23 cellular contexts compared by ENCODE assay signal in the genomic region with DNA sequence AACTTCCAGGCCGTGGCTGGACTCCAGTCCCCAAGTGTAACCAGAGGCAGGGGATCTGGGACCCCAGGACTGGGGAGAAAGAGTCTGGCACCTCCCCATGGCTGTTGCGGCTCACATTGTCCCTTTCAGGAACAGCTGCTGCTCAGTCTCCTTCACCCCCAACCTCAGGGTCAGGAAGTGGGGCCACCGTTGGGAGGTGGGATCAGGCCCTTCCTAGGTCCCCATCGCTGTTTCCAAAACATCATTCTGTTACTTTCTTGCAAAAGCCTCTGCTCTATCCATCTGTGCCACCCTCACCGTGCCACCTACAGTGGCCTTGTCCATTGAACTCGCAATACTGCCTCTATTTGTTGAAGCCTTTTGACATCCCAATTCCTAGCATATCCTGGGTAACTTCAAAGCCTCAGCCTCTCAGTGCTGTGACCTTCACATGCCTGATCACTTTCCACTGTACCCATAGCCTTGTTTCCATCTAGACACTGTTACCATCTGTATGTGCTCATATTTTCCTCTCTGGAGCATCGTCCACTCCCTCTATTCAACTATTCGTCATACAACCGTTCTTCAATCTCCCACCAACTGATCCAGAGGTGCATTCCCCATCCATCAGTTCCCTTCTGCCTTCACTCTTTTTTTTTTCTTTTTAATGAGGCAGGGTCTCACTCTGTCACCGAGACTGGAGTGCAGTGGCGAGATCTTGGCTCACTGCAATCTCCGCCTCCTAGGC. TPM values are rescaled to one million over a fixed set of nuclear protein-coding genes. Genes with fewer than 3 reads are reported as not detected.
DNase-seq lines count a peak whose midpoint lies in the region; ATAC-seq and TF ChIP-seq lines count a peak whose summit lies in the region.
"Had no signal": no experiment of that assay in that cellular context is flagged by ENCODE, and none has a peak within 500 bp of the region (broad histone marks: within the 10 kb centered on the region; RNA-seq: fewer than 3 reads in every experiment).

No MANE protein-coding gene starts in this region.

- H3K4me1 ChIP-seq in neuronal stem cell (ENCODE audit: control insufficient read depth in 2 of 2, insufficient read depth in 1 of 2, low read depth in 1 of 2, low read length in 2 of 2) = no peaks in the 10 kb centered on the region
- H3K4me1 ChIP-seq in gastrocnemius medialis = no peaks in the 10 kb centered on the region

- 100% methylated on average over 2 of the region's 12 CpGs; no CpG with 5 or more reads in 1 of the 2 donors for WGBS in neuronal stem cell (ENCODE audit: extremely low coverage in 2 of 2, insufficient read length in 2 of 2, insufficient replicate concordance in 1 of 2), 2 donors

- no peak overlapping the region for H3K9ac ChIP-seq in neuronal stem cell (ENCODE audit: low read depth, low read length, poor library complexity)

- intact Hi-C loops in gastrocnemius medialis (cut with DNase I; ENCODE audit: low total_unique reads) = no loop called here

- no peak overlapping the region for H3K4ac ChIP-seq in neuronal stem cell (ENCODE audit: low read length)

- H2BK12ac ChIP-seq in neuronal stem cell (ENCODE audit: low read length) = no peak overlapping the region

- in situ Hi-C loops in gastrocnemius medialis (cut with MboI; ENCODE audit: low sequenced_read_pairs in 4 of 4) = no loop called here

- H4K8ac ChIP-seq in neuronal stem cell (ENCODE audit: low read depth, low read length) = no peak overlapping the region

- no peak overlapping the region for H2BK5ac ChIP-seq in neuronal stem cell (ENCODE audit: low read length)

- no peaks in the 10 kb centered on the region for H3K79me1 ChIP-seq in neuronal stem cell (ENCODE audit: low read depth, low read length)

- TF ChIP-seq CTCF in gastrocnemius medialis (IDR thresholded peaks at IDR 0.05 in 4 of 5, conservative IDR thresholded peaks at IDR 0.05 in 1 of 5) = no peak

- no peak overlapping the region for H3K4me3 ChIP-seq in neuronal stem cell (ENCODE audit: low read length in 2 of 2)
- H3K4me3 ChIP-seq in gastrocnemius medialis = no peak overlapping the region
- H3K4me3 ChIP-seq: SJCRH30 had no signal

- TF ChIP-seq POLR2A in gastrocnemius medialis (IDR thresholded peaks at IDR 0.05) = no peak

- no peak overlapping the region for H3K14ac ChIP-seq in neuronal stem cell (ENCODE audit: low read length)

- no peaks in the 10 kb centered on the region for H3K9me3 ChIP-seq in neuronal stem cell (replicated peaks in 1 of 2; ENCODE audit: control insufficient read depth in 2 of 2, insufficient read depth in 1 of 2, low read depth in 1 of 2, low read length in 2 of 2)
- no peaks in the 10 kb centered on the region for H3K9me3 ChIP-seq in gastrocnemius medialis
- H3K9me3 ChIP-seq: SJCRH30 had no signal

- no peak overlapping the region for H3K27ac ChIP-seq in neuronal stem cell (replicated peaks; ENCODE audit: low read length)
- H3K27ac ChIP-seq in gastrocnemius medialis = no peak overlapping the region
- H3K27ac ChIP-seq: 22Rv1, SJCRH30 had no signal

- H2BK120ac ChIP-seq in neuronal stem cell (ENCODE audit: low read depth, low read length) = no peak overlapping the region

- no peak for ATAC-seq in gastrocnemius medialis
- ATAC-seq: CD8-positive, alpha-beta T cell; Panc1 had no signal

- H3K4me2 ChIP-seq in neuronal stem cell (ENCODE audit: insufficient read depth, low read length, poor library complexity, severe bottlenecking) = no peak overlapping the region

- no peak overlapping the region for H4K91ac ChIP-seq in neuronal stem cell (ENCODE audit: low read depth, low read length, poor library complexity)

- H3K27me3 ChIP-seq in neuronal stem cell (ENCODE audit: control insufficient read depth in 3 of 3, insufficient read depth in 3 of 3, low read depth in 1 of 3, low read length in 3 of 3) (peaks cover 0 to 42% (median 0%) of the 10 kb centered on the region in 3 experiments), gastrocnemius medialis (peaks cover 0 to 29% (median 11%) of the 10 kb centered on the region in 3 donors)

- peak overlapping the region; percentile 32 for H3K18ac ChIP-seq in neuronal stem cell (ENCODE audit: low read length)

- H2BK15ac ChIP-seq in neuronal stem cell (ENCODE audit: low read length) = no peak overlapping the region

- H3K36me3 ChIP-seq in neuronal stem cell (replicated peaks in 1 of 2; ENCODE audit: control insufficient read depth in 2 of 2, insufficient read depth in 2 of 2, low read length in 2 of 2) = no peaks in the 10 kb centered on the region
- no peaks in the 10 kb centered on the region for H3K36me3 ChIP-seq in gastrocnemius medialis
- H3K36me3 ChIP-seq: SJCRH30 had no signal

- no peak overlapping the region for H2AK5ac ChIP-seq in neuronal stem cell (ENCODE audit: low read depth, low read length)

- DNase-seq in NCI-H2171 treated with DMSO at 0.1 percent for 48 hours (lab: John Stamatoyannopoulos, UW) (peak; percentile 26), NCI-H2171 (lab: John Stamatoyannopoulos, UW) (no peak), HuH-7 (ENCODE audit: low spot score) (peak; percentile 2), neuronal stem cell (ENCODE audit: low spot score) (no peak), epidermal melanocyte (ENCODE audit: insufficient read length, low spot score) (no peak), gastrocnemius medialis (no peak), cerebellar nuclear complex (lab: John Stamatoyannopoulos, UW) (no peak)
- DNase-seq in stimulated activated CD4-positive, alpha-beta T cell treated with anti-CD3 and anti-CD28 coated beads, Interleukin-4, amount 100 ng/mL, for 24 hours = no peak
- DNase-seq: ACHN; AML-193; C1 segment of cervical spinal cord; CD8-positive, alpha-beta T cell; DMS153; HFFc6; KBM-7; NCI-H1105; NCI-H146; NCI-H2029; NCI-H524 treated with DMSO at 0.1 percent for 48 hours; NCI-H82; SJCRH30 had no signal

- no peak overlapping the region for H3K23ac ChIP-seq in neuronal stem cell (ENCODE audit: low read depth, low read length, poor library complexity)

- H2AFZ ChIP-seq in neuronal stem cell (ENCODE audit: low read length) = no peak overlapping the region

RNA-seq across cellular contexts. Expression of a gene that starts 15.0 kb away (rescaled TPM):
- 7.3 TPM for polyA plus RNA-seq in neuronal stem cell (2013, experiment 1 of 2)
- 7.4 TPM for polyA plus RNA-seq in neuronal stem cell (2013, experiment 2 of 2)
- under 1 TPM in 1 of 4 donors, not detected in 3; 0.24 TPM for total RNA-seq in gastrocnemius medialis
- total RNA-seq: HFFc6 had no signal

RNA-seq across cellular contexts. Expression of a gene that starts 54.0 kb away (rescaled TPM):
- polyA plus RNA-seq in neuronal stem cell (2013, experiment 1 of 2) = 17.0 TPM
- polyA plus RNA-seq in neuronal stem cell (2013, experiment 2 of 2) = 16.8 TPM
- 1 to 10 TPM in 1 of 4 donors, under 1 TPM in 2, not detected in 1; 0.29 to 1.2 (median 0.75) TPM for total RNA-seq in gastrocnemius medialis

Comparison
In these comparisons a context has a peak if more than half of its experiments do, and no peak if none do; other contexts are left out.
1. DNase-seq: peak in NCI-H2171 treated with DMSO at 0.1 percent for 48 hours (single experiment) and HuH-7 (single experiment); none in NCI-H2171 (single experiment), neuronal stem cell (single experiment), epidermal melanocyte (single experiment), stimulated activated CD4-positive, alpha-beta T cell treated with anti-CD3 and anti-CD28 coated beads, Interleukin-4, amount 100 ng/mL, for 24 hours (single experiment), gastrocnemius medialis (0 of 2) and cerebellar nuclear complex (0 of 2).